1 cellular context compared by ENCODE assay signal in genomic region chr7:99693427-99694200, GRCh38.
TF ChIP-seq lines count a peak whose summit lies in the region.

No MANE protein-coding gene starts in this region.

TF ChIP-seq in HepG2, 621 proteins besides CTCF, POLR2A, EP300 and RAD21 (continued from another document and continues in another):
- TF ChIP-seq FUBP1 (CRISPR knock-in tag; IDR thresholded peaks at IDR 0.05; ENCODE audit: borderline replicate concordance) (no peak), TMF1 (CRISPR knock-in tag; IDR thresholded peaks at IDR 0.05; ENCODE audit: low read depth) (peak; percentile 24; the same call in 1 of the 2 replicates), ZNF644 (CRISPR knock-in tag; IDR thresholded peaks at IDR 0.05; ENCODE audit: low read depth) (peak; percentile 34; the same call in 1 of the 2 replicates), ZNF569 (CRISPR knock-in tag; IDR thresholded peaks at IDR 0.05; ENCODE audit: borderline replicate concordance) (no peak), SMAD9 (CRISPR knock-in tag; IDR thresholded peaks at IDR 0.05) (no peak), SNAPC4 (CRISPR knock-in tag; IDR thresholded peaks at IDR 0.05) (no peak), ZNF260 (CRISPR knock-in tag; IDR thresholded peaks at IDR 0.05; ENCODE audit: borderline replicate concordance, low read depth) (no peak), UBTF (CRISPR knock-in tag; IDR thresholded peaks at IDR 0.05) (peak; percentile 67), ZBTB46 (CRISPR knock-in tag; IDR thresholded peaks at IDR 0.05; ENCODE audit: borderline replicate concordance) (no peak), KDM5A (IDR thresholded peaks at IDR 0.05; ENCODE audit: borderline replicate concordance, low read length) (no peak), THYN1 (CRISPR knock-in tag; IDR thresholded peaks at IDR 0.05; ENCODE audit: borderline replicate concordance, low read depth) (no peak), MBNL3 (CRISPR knock-in tag; conservative IDR thresholded peaks at IDR 0.05) (no peak), ZNF136 (CRISPR knock-in tag; IDR thresholded peaks at IDR 0.05; ENCODE audit: low read depth) (peak; percentile 50; the same call in 1 of the 2 replicates), TAF1 (CRISPR knock-in tag; IDR thresholded peaks at IDR 0.05) (peak; percentile 84), ZNF24 (IDR thresholded peaks at IDR 0.05) (no peak), NAIF1 (CRISPR knock-in tag; IDR thresholded peaks at IDR 0.05; ENCODE audit: borderline replicate concordance) (no peak), SOX5 (CRISPR knock-in tag; IDR thresholded peaks at IDR 0.05; ENCODE audit: borderline replicate concordance) (peak; percentile 75; the same call in 1 of the 2 replicates), TGIF2 (CRISPR knock-in tag; IDR thresholded peaks at IDR 0.05) (peak; percentile 74), PHF20 (CRISPR knock-in tag; IDR thresholded peaks at IDR 0.05) (0 out of 2 replicates have a peak, but pooled peaks have one; percentile 6), PAWR (CRISPR knock-in tag; IDR thresholded peaks at IDR 0.05; ENCODE audit: borderline replicate concordance) (peak; percentile 82; the same call in 1 of the 2 replicates), MED8 (CRISPR knock-in tag; IDR thresholded peaks at IDR 0.05; ENCODE audit: insufficient replicate concordance) (no peak), KAT8 (CRISPR knock-in tag; IDR thresholded peaks at IDR 0.05) (peak; percentile 75), NFE2 (CRISPR knock-in tag; IDR thresholded peaks at IDR 0.05) (no peak), ZNF784 (CRISPR knock-in tag; IDR thresholded peaks at IDR 0.05; ENCODE audit: borderline replicate concordance) (no peak), ATF3 (CRISPR knock-in tag; IDR thresholded peaks at IDR 0.05) (no peak), ZNF343 (CRISPR knock-in tag; IDR thresholded peaks at IDR 0.05) (peak; percentile 67; the same call in 1 of the 2 replicates), TOE1 (CRISPR knock-in tag; IDR thresholded peaks at IDR 0.05) (no peak), DNMT3B (CRISPR knock-in tag; conservative IDR thresholded peaks at IDR 0.05) (0 out of 2 replicates have a peak, but pooled peaks have one; percentile 45), SAFB2 (CRISPR knock-in tag; IDR thresholded peaks at IDR 0.05; ENCODE audit: borderline replicate concordance, low read depth) (no peak; the same call in 1 of the 2 replicates), ZNF382 (CRISPR knock-in tag; IDR thresholded peaks at IDR 0.05; ENCODE audit: borderline replicate concordance) (no peak), PAXIP1 (CRISPR knock-in tag; conservative IDR thresholded peaks at IDR 0.05) (peak; percentile 81), ZNF691 (CRISPR knock-in tag; IDR thresholded peaks at IDR 0.05; ENCODE audit: borderline replicate concordance, low read depth) (peak; percentile 57), PBX2 (CRISPR knock-in tag; IDR thresholded peaks at IDR 0.05) (no peak), ATF7-NPFF (CRISPR knock-in tag; IDR thresholded peaks at IDR 0.05; ENCODE audit: low read depth) (peak; percentile 86), ZNF607 (CRISPR knock-in tag; IDR thresholded peaks at IDR 0.05; ENCODE audit: borderline replicate concordance) (peak; percentile 16; the same call in 1 of the 2 replicates), U2AF1 (optimal IDR thresholded peaks at IDR 0.05; ENCODE audit: low read depth, low read length) (no peak), MYPOP (CRISPR knock-in tag; IDR thresholded peaks at IDR 0.05) (peak; percentile 21; the same call in 1 of the 2 replicates), ZNF512 (CRISPR knock-in tag; IDR thresholded peaks at IDR 0.05) (no peak)
